In the genomic region with DNA sequence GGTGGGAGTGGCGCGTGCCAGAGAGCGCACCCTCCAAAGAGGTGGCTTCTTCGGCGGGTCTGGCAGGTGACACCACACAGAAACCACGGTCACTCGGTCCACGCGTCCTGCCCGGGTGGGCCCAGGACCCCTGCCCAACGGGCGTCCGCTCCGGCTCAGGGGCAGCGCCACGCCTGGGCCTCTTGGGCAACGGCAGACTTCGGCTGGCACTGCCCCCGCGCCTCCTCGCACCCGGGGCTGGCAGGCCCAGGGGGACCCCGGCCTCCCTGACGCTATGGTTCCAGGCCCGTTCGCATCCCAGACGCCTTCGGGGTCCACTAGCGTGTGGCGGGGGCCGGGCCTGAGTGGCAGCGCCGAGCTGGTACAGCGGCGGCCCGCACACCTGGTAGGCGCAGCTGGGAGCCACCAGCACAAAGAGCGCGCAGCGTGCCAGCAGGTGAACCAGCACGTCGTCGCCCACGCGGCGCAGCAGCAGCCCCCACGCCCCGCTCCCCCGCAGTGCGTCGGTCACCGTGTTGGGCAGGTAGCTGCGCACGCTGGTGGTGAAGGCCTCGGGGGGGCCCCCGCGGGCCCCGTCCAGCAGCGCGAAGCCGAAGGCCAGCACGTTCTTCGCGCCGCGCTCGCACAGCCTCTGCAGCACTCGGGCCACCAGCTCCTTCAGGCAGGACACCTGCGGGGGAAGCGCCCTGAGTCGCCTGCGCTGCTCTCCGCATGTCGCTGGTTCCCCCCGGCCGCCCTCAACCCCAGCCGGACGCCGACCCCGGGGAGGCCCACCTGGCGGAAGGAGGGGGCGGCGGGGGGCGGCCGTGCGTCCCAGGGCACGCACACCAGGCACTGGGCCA, we compare ENCODE assay signal across 12 cellular contexts. TPM values are rescaled to one million over a fixed set of nuclear protein-coding genes. Genes with fewer than 3 reads are reported as not detected.
DNase-seq lines count a peak whose midpoint lies in the region; TF ChIP-seq lines count a peak whose summit lies in the region.
"Had no signal": no experiment of that assay in that cellular context is flagged by ENCODE, and none has a peak within 500 bp of the region (broad histone marks: within the 10 kb centered on the region; RNA-seq: fewer than 3 reads in every experiment).

No MANE protein-coding gene starts in this region.

- peak overlapping the region; percentile 81 for H3K4me2 ChIP-seq in OCI-LY1 (ENCODE audit: low read length)

- CTCF ChIA-PET in activated naive CD4-positive, alpha-beta T cell treated with anti-CD3 and anti-CD28 coated beads for 36 hours (lab: Charles Lee): interaction anchor here (0.6 kb wide), 1 partner anchor 534 kb away, joined by 3 read pairs; no protein-coding TSS in a partner anchor

- H3K27ac ChIP-seq in OCI-LY1 (ENCODE audit: low read depth, low read length, poor library complexity, severe bottlenecking) (no peak overlapping the region), suprapubic skin (no peak overlapping the region), esophagus muscularis mucosa (replicated peaks in 1 of 4) (no peak overlapping the region)
- H3K27ac ChIP-seq: brain microvascular endothelial cell, heart left ventricle had no signal

- H3K36me3 ChIP-seq in OCI-LY1 (ENCODE audit: insufficient read depth, low read length) (peaks cover 14% of the 10 kb centered on the region), suprapubic skin (no peaks in the 10 kb centered on the region), esophagus muscularis mucosa (no peaks in the 10 kb centered on the region)
- H3K36me3 ChIP-seq: brain microvascular endothelial cell, heart left ventricle had no signal

- H3K4me3 Mint-ChIP-seq in activated naive CD4-positive, alpha-beta T cell treated with anti-CD3 and anti-CD28 coated beads for 36 hours: peak overlapping the region; percentile 60

- TF ChIP-seq EP300 in suprapubic skin (IDR thresholded peaks at IDR 0.05) (no peak), esophagus muscularis mucosa (IDR thresholded peaks at IDR 0.05) (no peak)

- no peaks in the 10 kb centered on the region; the same call in 1 of the 2 replicates for H3K79me2 ChIP-seq in OCI-LY1 (ENCODE audit: insufficient read depth, low read length)

- H3K27me3 ChIP-seq in OCI-LY1 (ENCODE audit: insufficient read depth, low read length) (no peaks in the 10 kb centered on the region), suprapubic skin (peaks cover 60% of the 10 kb centered on the region), esophagus muscularis mucosa (peaks cover 0 to 92% (median 9%) of the 10 kb centered on the region in 4 donors)

- no peaks in the 10 kb centered on the region for H3K27me3 Mint-ChIP-seq in activated naive CD4-positive, alpha-beta T cell treated with anti-CD3 and anti-CD28 coated beads for 36 hours (ENCODE audit: low read depth)

- no peaks in the 10 kb centered on the region for H3F3A ChIP-seq in OCI-LY1 (ENCODE audit: insufficient read depth, low read length)

- H3K9me2 ChIP-seq in OCI-LY1 (ENCODE audit: low read depth, low read length): no peaks in the 10 kb centered on the region

- peak overlapping the region; percentile 76 for H3K9ac ChIP-seq in OCI-LY1 (ENCODE audit: low read length)

- 91% methylated on average over 14 of the region's 87 CpGs for WGBS in suprapubic skin
- WGBS in esophagus muscularis mucosa: 94% methylated on average over 7 of the region's 87 CpGs

- H2AFZ ChIP-seq in OCI-LY1 (ENCODE audit: low read length): no peak overlapping the region

- H4K20me1 ChIP-seq in OCI-LY1 (ENCODE audit: insufficient read depth, low read length): no peaks in the 10 kb centered on the region

- no peak for DNase-seq in activated naive CD4-positive, alpha-beta T cell treated with anti-CD3 and anti-CD28 coated beads for 36 hours
- no peak for DNase-seq in activated naive CD4-positive, alpha-beta T cell treated with anti-CD3 and anti-CD28 coated beads, Interleukin-2, amount 50 U/mL, for 16 hours
- peak; percentile 51 to 74 for DNase-seq in suprapubic skin (ENCODE audit: low spot score in 2 of 2)
- no peak for DNase-seq in dedifferentiated amniotic fluid mesenchymal stem cell (ENCODE audit: extremely low spot score)
- DNase-seq in esophagus muscularis mucosa (ENCODE audit: extremely low spot score): no peak
- no peak for DNase-seq in GF-D8 (lab: John Stamatoyannopoulos, UW)
- DNase-seq: brain microvascular endothelial cell, IMR-90 had no signal

- H3K9me3 ChIP-seq in OCI-LY1 (ENCODE audit: low read length) (no peaks in the 10 kb centered on the region), iPS-18c (ENCODE audit: control insufficient read depth, insufficient read depth, low read length) (no peaks in the 10 kb centered on the region), suprapubic skin (no peaks in the 10 kb centered on the region), esophagus muscularis mucosa (no peaks in the 10 kb centered on the region)
- H3K9me3 ChIP-seq: heart left ventricle had no signal

- peaks cover 18% of the 10 kb centered on the region for H3K4me1 Mint-ChIP-seq in activated naive CD4-positive, alpha-beta T cell treated with anti-CD3 and anti-CD28 coated beads for 36 hours (ENCODE audit: low read depth)

- TF ChIP-seq CTCF in OCI-LY1 (IDR thresholded peaks at IDR 0.05; ENCODE audit: low read length) (no peak), suprapubic skin (IDR thresholded peaks at IDR 0.05) (no peak), esophagus muscularis mucosa (IDR thresholded peaks at IDR 0.05) (no peak)

- H3K9me3 Mint-ChIP-seq in activated naive CD4-positive, alpha-beta T cell treated with anti-CD3 and anti-CD28 coated beads for 36 hours: no peaks in the 10 kb centered on the region

- H3K27ac Mint-ChIP-seq in activated naive CD4-positive, alpha-beta T cell treated with anti-CD3 and anti-CD28 coated beads for 36 hours: no peak overlapping the region

- TF ChIP-seq POLR2A in suprapubic skin (IDR thresholded peaks at IDR 0.05): no peak
- TF ChIP-seq POLR2A in esophagus muscularis mucosa (IDR thresholded peaks at IDR 0.05; ENCODE audit: low read depth): no peak

- H3K4me1 ChIP-seq in OCI-LY1 (ENCODE audit: insufficient read depth, low read length, severe bottlenecking) (peaks cover 61% of the 10 kb centered on the region), suprapubic skin (peaks cover 17% of the 10 kb centered on the region), esophagus muscularis mucosa (peaks cover 0 to 14% (median 12%) of the 10 kb centered on the region in 4 donors)

- H3K36me3 Mint-ChIP-seq in activated naive CD4-positive, alpha-beta T cell treated with anti-CD3 and anti-CD28 coated beads for 36 hours (ENCODE audit: low read depth): peaks cover 10% of the 10 kb centered on the region

- H3K4me3 ChIP-seq in OCI-LY1 (ENCODE audit: low read depth, low read length, poor library complexity, severe bottlenecking) (peak overlapping the region; percentile 69), iPS-18c (ENCODE audit: insufficient read depth, low read depth, low read length) (peak overlapping the region; percentile 69), suprapubic skin (peak overlapping the region; percentile 23), esophagus muscularis mucosa (peak overlapping the region in 1 of 4 donors; percentile 1)

- intact Hi-C loops in activated naive CD4-positive, alpha-beta T cell treated with anti-CD3 and anti-CD28 coated beads for 36 hours (cut with micrococcal nuclease): no loop called here
- intact Hi-C loops in esophagus muscularis mucosa (cut with DNase I): no loop called here

RNA-seq across cellular contexts. Expression of a gene that starts 0.7 kb away (rescaled TPM):
- total RNA-seq in activated naive CD4-positive, alpha-beta T cell treated with anti-CD3 and anti-CD28 coated beads for 36 hours: 10 to 100 TPM; 10.1 to 13.1 TPM
- total RNA-seq in suprapubic skin: not detected
- not detected for total RNA-seq in esophagus muscularis mucosa
- total RNA-seq: heart left ventricle, IMR-90, right cardiac atrium had no signal

RNA-seq across cellular contexts. Expression of a gene that starts 50.7 kb away (rescaled TPM):
- 10 to 100 TPM; 48.0 to 48.5 TPM for total RNA-seq in activated naive CD4-positive, alpha-beta T cell treated with anti-CD3 and anti-CD28 coated beads for 36 hours
- 100 to 1,000 TPM in 1 of 4 donors, 10 to 100 TPM in 3; 62.6 to 132 (median 93.5) TPM for total RNA-seq in suprapubic skin
- total RNA-seq in esophagus muscularis mucosa: 100 to 1,000 TPM in 3 of 4 donors, 10 to 100 TPM in 1; 96.9 to 139 (median 126) TPM

Comparison
In these comparisons a context has a peak if more than half of its experiments do, and no peak if none do; other contexts are left out.
1. DNase-seq: peak in suprapubic skin (2 of 2); none in activated naive CD4-positive, alpha-beta T cell treated with anti-CD3 and anti-CD28 coated beads for 36 hours (single experiment), activated naive CD4-positive, alpha-beta T cell treated with anti-CD3 and anti-CD28 coated beads, Interleukin-2, amount 50 U/mL, for 16 hours (single experiment), dedifferentiated amniotic fluid mesenchymal stem cell (single experiment), esophagus muscularis mucosa (single experiment) and GF-D8 (single experiment).
2. RNA of a gene that starts 0.7 kb away (total RNA-seq): 10.1 to 13.1 TPM in activated naive CD4-positive, alpha-beta T cell treated with anti-CD3 and anti-CD28 coated beads for 36 hours; not detected in suprapubic skin and not detected in esophagus muscularis mucosa; every median in the first group is over 4 times any median in the second.